Comparison of ENCODE assay signal across 8 cellular contexts in the genomic region with DNA sequence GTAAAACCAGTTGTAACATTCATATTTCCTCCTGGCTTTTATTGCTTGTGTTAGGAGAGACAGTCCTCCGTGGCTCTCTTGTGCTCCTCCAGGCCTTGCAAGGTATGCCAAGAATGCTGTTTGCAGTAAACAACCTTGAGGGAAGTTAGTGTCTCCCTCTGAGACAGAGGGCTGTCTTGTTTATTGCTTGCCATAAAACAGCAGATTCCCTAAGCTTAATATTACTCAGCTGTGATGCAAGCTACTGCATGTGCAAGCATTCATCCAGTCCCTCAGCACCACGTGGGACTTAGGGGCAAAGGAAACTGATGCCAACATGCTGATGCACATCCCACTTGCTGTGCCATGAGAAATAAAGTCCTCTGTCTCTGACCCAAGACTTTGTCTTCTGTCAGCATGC. TPM values are rescaled to one million over a fixed set of nuclear protein-coding genes. Genes with fewer than 3 reads are reported as not detected.
DNase-seq lines count a peak whose midpoint lies in the region; ATAC-seq and TF ChIP-seq lines count a peak whose summit lies in the region.

No MANE protein-coding gene starts in this region.

- H3K4me3 ChIP-seq in fibroblast of pulmonary artery (replicated peaks; ENCODE audit: low read depth, low read length) (no peak overlapping the region), OCI-LY7 (ENCODE audit: low read depth, low read length, poor library complexity, severe bottlenecking) (no peak overlapping the region)

- H3K4me2 ChIP-seq in OCI-LY7 (ENCODE audit: low read length) = no peak overlapping the region

- no peaks in the 10 kb centered on the region for H3K9me2 ChIP-seq in OCI-LY7 (ENCODE audit: insufficient read depth, low read length)

- intact Hi-C loops in OCI-LY7 (cut with micrococcal nuclease; ENCODE audit: unreplicated experiment) = no loop called here

- no TSS peak for BruUV-seq in OCI-LY7 (replicated peaks; lab: Mats Ljungman, UMichigan)

- H3K36me3 ChIP-seq in OCI-LY7 (ENCODE audit: insufficient read depth, low read length) = peaks cover 6% of the 10 kb centered on the region

- POLR2A ChIA-PET in OCI-LY7 (lab: Charles Lee) = interaction anchor here (0.7 kb wide), 1 partner anchor 23 kb away, joined by 3 read pairs; no protein-coding TSS in a partner anchor

- H3K4me1 ChIP-seq in OCI-LY7 (ENCODE audit: insufficient read depth, low read length, poor library complexity, severe bottlenecking) = peaks cover 3% of the 10 kb centered on the region

- H2AFZ ChIP-seq in OCI-LY7 (ENCODE audit: low read length) = no peak overlapping the region

- in situ Hi-C loops in SK-MEL-5 (cut with HindIII; ENCODE audit: low pct_unique_long_range_greater_than_20kb, low sequenced_read_pairs) = no loop called here

- DNase-seq in Ammon's horn (ENCODE audit: low spot score) (peak; percentile 79), SK-MEL-5 (ENCODE audit: low read depth, low spot score) (peak; percentile 85), fibroblast of pulmonary artery (ENCODE audit: low read depth) (peak; percentile 82), omental fat pad (ENCODE audit: low spot score) (no peak), NCI-H526 (lab: John Stamatoyannopoulos, UW) (no peak), OCI-LY7 (ENCODE audit: low spot score) (no peak)

- H3K9me3 ChIP-seq in OCI-LY7 (ENCODE audit: low read length) = no peaks in the 10 kb centered on the region

- H4K20me1 ChIP-seq in OCI-LY7 (ENCODE audit: insufficient read depth, low read length) = no peaks in the 10 kb centered on the region

- peaks cover under 1% of the 10 kb centered on the region; the same call in 1 of the 2 replicates for H3K79me2 ChIP-seq in OCI-LY7 (ENCODE audit: insufficient read depth, low read depth, low read length)

- ATAC-seq in omental fat pad (ENCODE audit: low FRiP score) (peak; percentile 43), GM18517 (IDR thresholded peaks at IDR 0.05; ENCODE audit: unreplicated experiment) (no peak), GM18867 (IDR thresholded peaks at IDR 0.05; ENCODE audit: unreplicated experiment) (no peak)

- no peak overlapping the region for H3K27ac ChIP-seq in OCI-LY7 (ENCODE audit: low read depth, low read length, poor library complexity, severe bottlenecking)

- CTCF ChIA-PET in OCI-LY7 (lab: Charles Lee; ENCODE audit: unreplicated experiment) = no interaction called here

- TF ChIP-seq CTCF in fibroblast of pulmonary artery (IDR thresholded peaks at IDR 0.05; ENCODE audit: low read length, missing control alignments) (no peak), omental fat pad (IDR thresholded peaks at IDR 0.05) (no peak), OCI-LY7 (conservative IDR thresholded peaks at IDR 0.05; ENCODE audit: low read length) (no peak)

RNA-seq across cellular contexts. Expression of a gene that starts 6.6 kb away (rescaled TPM):
- total RNA-seq in SK-MEL-5 (2014; rRNA removed; shearing (Covaris generic)) = 22.2 and 23.8 TPM in 2 replicates
- 23.4 and 31.7 TPM in 2 replicates for polyA plus RNA-seq in SK-MEL-5 (2015; cell fraction: cytosol; rRNA removed)
- polyA plus RNA-seq in SK-MEL-5 (2015; cell fraction: nucleus; rRNA removed) = 284 and 333 TPM in 2 replicates
- 10 to 100 TPM; 14.3 to 23.3 (median 18.8) TPM for total RNA-seq in omental fat pad
- 5.9 and 8.2 TPM in 2 replicates for total RNA-seq in OCI-LY7 (2014; rRNA removed; shearing (Covaris generic))
- 28.3 and 31.4 TPM in 2 replicates for total RNA-seq in OCI-LY7 (2022)

RNA-seq across cellular contexts. Expression of a gene that starts 6.8 kb away (rescaled TPM):
- total RNA-seq in SK-MEL-5 (2014; rRNA removed; shearing (Covaris generic)) = 51.3 and 67.4 TPM in 2 replicates
- polyA plus RNA-seq in SK-MEL-5 (2015; cell fraction: cytosol; rRNA removed) = 62.3 and 64.6 TPM in 2 replicates
- polyA plus RNA-seq in SK-MEL-5 (2015; cell fraction: nucleus; rRNA removed) = 41.6 and 43.5 TPM in 2 replicates
- total RNA-seq in omental fat pad = 10 to 100 TPM; 18.9 to 34.2 (median 27.6) TPM
- total RNA-seq in OCI-LY7 (2014; rRNA removed; shearing (Covaris generic)) = 39.9 and 43.0 TPM in 2 replicates
- 53.6 and 55.6 TPM in 2 replicates for total RNA-seq in OCI-LY7 (2022)

RNA-seq across cellular contexts. Expression of a gene that starts 43.0 kb away (rescaled TPM):
- total RNA-seq in SK-MEL-5 (2014; rRNA removed; shearing (Covaris generic)) = not detected in 2 replicates
- 0.11 TPM in 1 of 2 replicates, not detected in the other for polyA plus RNA-seq in SK-MEL-5 (2015; cell fraction: cytosol; rRNA removed)
- polyA plus RNA-seq in SK-MEL-5 (2015; cell fraction: nucleus; rRNA removed) = not detected in 2 replicates
- total RNA-seq in omental fat pad = not detected
- total RNA-seq in OCI-LY7 (2014; rRNA removed; shearing (Covaris generic)) = not detected in 2 replicates
- total RNA-seq in OCI-LY7 (2022) = not detected in 2 replicates

Comparison
In these comparisons a context has a peak if more than half of its experiments do, and no peak if none do; other contexts are left out.
1. DNase-seq: peak in Ammon's horn (single experiment), SK-MEL-5 (single experiment) and fibroblast of pulmonary artery (single experiment); none in omental fat pad (single experiment), NCI-H526 (0 of 2) and OCI-LY7 (single experiment).